In the genomic region with DNA sequence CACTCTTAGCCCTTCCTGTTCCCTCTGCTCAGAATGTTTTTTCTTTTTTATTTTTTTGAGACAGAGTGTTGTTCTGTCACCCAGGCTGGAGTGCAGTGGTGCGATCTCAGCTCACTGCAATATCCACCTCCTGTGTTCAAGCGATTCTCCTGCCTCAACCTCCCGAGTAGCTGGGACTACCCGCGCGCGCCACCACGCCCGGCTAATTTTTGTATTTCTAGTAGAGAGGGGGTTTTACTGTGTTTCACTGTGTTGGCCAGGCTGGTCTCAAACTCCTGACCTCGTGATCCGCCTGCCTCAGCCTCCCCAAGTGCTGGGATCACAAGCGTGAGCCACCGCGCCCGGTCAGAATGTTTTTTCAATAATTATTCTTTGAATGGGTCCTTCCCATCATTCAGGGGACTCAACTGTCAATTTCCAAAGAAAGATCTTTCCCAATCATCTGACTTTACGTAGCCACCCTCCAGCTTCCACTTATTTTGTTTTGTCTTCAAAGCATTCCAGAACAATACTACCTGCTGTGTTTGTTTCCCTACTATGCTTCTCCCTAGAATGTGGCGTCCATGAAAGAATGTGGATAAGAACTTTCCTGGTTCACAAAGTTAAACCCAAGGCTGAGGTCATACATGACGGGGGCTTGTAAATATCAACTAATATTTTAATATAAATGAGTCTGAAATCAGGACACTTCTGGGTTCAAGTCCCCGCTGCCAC, we compare ENCODE assay signal across 9 cellular contexts. TPM values are rescaled to one million over a fixed set of nuclear protein-coding genes. Genes with fewer than 3 reads are reported as not detected.
DNase-seq lines count a peak whose midpoint lies in the region; ATAC-seq, FAIRE-seq and TF ChIP-seq lines count a peak whose summit lies in the region.
"Had no signal": no experiment of that assay in that cellular context is flagged by ENCODE, and none has a peak within 500 bp of the region (broad histone marks: within the 10 kb centered on the region; RNA-seq: fewer than 3 reads in every experiment).

No MANE protein-coding gene starts in this region.

- no peaks in the 10 kb centered on the region for H3K9me3 ChIP-seq in aorta (ENCODE audit: control insufficient read depth, low read length)

- no peaks in the 10 kb centered on the region for H3K9me3 Mint-ChIP-seq in stimulated activated naive CD8-positive, alpha-beta T cell treated with anti-CD3 and anti-CD28 coated beads, Interleukin-15, Interleukin-2, amounts not matched to agents 100 ng/mL and 50 ng/mL, for 24 hours
- H3K9me3 Mint-ChIP-seq in mesothelial cell of epicardium, result no peaks in the 10 kb centered on the region

- DNase-seq in stimulated activated naive CD8-positive, alpha-beta T cell treated with anti-CD3 and anti-CD28 coated beads, Interleukin-15, Interleukin-2, amounts not matched to agents 100 U/mL and 50 U/mL, for 24 hours, result no peak
- DNase-seq in bronchial epithelial cell (ENCODE audit: low read depth), result no peak
- DNase-seq in mesothelial cell of epicardium (ENCODE audit: low spot score in 2 of 2, unreplicated experiment in 2 of 2), result no peak
- no peak for DNase-seq in aorta
- DNase-seq in SW 1271 (lab: John Stamatoyannopoulos, UW), result no peak
- DNase-seq in NCI-H774 (lab: John Stamatoyannopoulos, UW), result no peak
- DNase-seq in NCI-H2227 treated with DMSO at 0.1 percent for 48 hours (lab: John Stamatoyannopoulos, UW), result no peak

- H3K36me3 ChIP-seq in bronchial epithelial cell (ENCODE audit: control insufficient read depth, insufficient read depth, low read length), result peaks cover 12% of the 10 kb centered on the region
- no peaks in the 10 kb centered on the region for H3K36me3 ChIP-seq in aorta (ENCODE audit: control insufficient read depth in 1 of 2, insufficient read depth in 2 of 2, low read length in 1 of 2)

- H3K36me3 Mint-ChIP-seq in stimulated activated naive CD8-positive, alpha-beta T cell treated with anti-CD3 and anti-CD28 coated beads, Interleukin-15, Interleukin-2, amounts not matched to agents 100 ng/mL and 50 ng/mL, for 24 hours (ENCODE audit: low read depth), result peaks cover 44% of the 10 kb centered on the region
- H3K36me3 Mint-ChIP-seq in mesothelial cell of epicardium, result peaks cover 5% of the 10 kb centered on the region

- H3K4me3 Mint-ChIP-seq in stimulated activated naive CD8-positive, alpha-beta T cell treated with anti-CD3 and anti-CD28 coated beads, Interleukin-15, Interleukin-2, amounts not matched to agents 100 ng/mL and 50 ng/mL, for 24 hours, result peak overlapping the region; percentile 96
- peak overlapping the region; percentile 95 for H3K4me3 Mint-ChIP-seq in mesothelial cell of epicardium

- 82 to 84% methylated on average over 19 of the region's 19 CpGs for WGBS in aorta, 2 donors

- no peak for ATAC-seq in stimulated activated naive CD8-positive, alpha-beta T cell treated with anti-CD3 and anti-CD28 coated beads, Interleukin-15, Interleukin-2, amounts not matched to agents 100 U/mL and 50 U/mL, for 24 hours
- no peak for ATAC-seq in aorta (ENCODE audit: low FRiP score)

- FAIRE-seq in bronchial epithelial cell (lab: Jason Lieb, UNC), result no peak
- FAIRE-seq: G401.6 had no signal

- no peaks in the 10 kb centered on the region for H3K4me1 ChIP-seq in aorta (ENCODE audit: control insufficient read depth in 1 of 2, insufficient read depth in 2 of 2, low read length in 2 of 2)

- TF ChIP-seq CTCF in bronchial epithelial cell (IDR thresholded peaks at IDR 0.05; ENCODE audit: insufficient read depth, low read length, severe bottlenecking) (no peak), mesothelial cell of epicardium (IDR thresholded peaks at IDR 0.05; ENCODE audit: unreplicated experiment) (no peak)

- H3K27ac Mint-ChIP-seq in stimulated activated naive CD8-positive, alpha-beta T cell treated with anti-CD3 and anti-CD28 coated beads, Interleukin-15, Interleukin-2, amounts not matched to agents 100 ng/mL and 50 ng/mL, for 24 hours, result peak overlapping the region; percentile 99
- H3K27ac Mint-ChIP-seq in mesothelial cell of epicardium, result peak overlapping the region; percentile 98

- peaks cover 32% of the 10 kb centered on the region for H3K4me1 Mint-ChIP-seq in stimulated activated naive CD8-positive, alpha-beta T cell treated with anti-CD3 and anti-CD28 coated beads, Interleukin-15, Interleukin-2, amounts not matched to agents 100 ng/mL and 50 ng/mL, for 24 hours (ENCODE audit: low read depth)
- peaks cover 27% of the 10 kb centered on the region for H3K4me1 Mint-ChIP-seq in mesothelial cell of epicardium

- H3K27ac ChIP-seq in aorta (ENCODE audit: low read depth in 1 of 2, low read length in 2 of 2), result no peak overlapping the region

- intact Hi-C loops in aorta (cut with DNase I), result no loop called here

- H3K27me3 Mint-ChIP-seq in stimulated activated naive CD8-positive, alpha-beta T cell treated with anti-CD3 and anti-CD28 coated beads, Interleukin-15, Interleukin-2, amounts not matched to agents 100 ng/mL and 50 ng/mL, for 24 hours, result no peaks in the 10 kb centered on the region
- no peaks in the 10 kb centered on the region for H3K27me3 Mint-ChIP-seq in mesothelial cell of epicardium (ENCODE audit: low read depth)

- H3K4me3 ChIP-seq in bronchial epithelial cell (ENCODE audit: low read depth, low read length) (peak overlapping the region; percentile 77), aorta (ENCODE audit: low read length in 2 of 2) (peak overlapping the region; percentile 70 to 80)

- H3K27me3 ChIP-seq in bronchial epithelial cell (ENCODE audit: control insufficient read depth, insufficient read depth, low read length), result no peaks in the 10 kb centered on the region
- H3K27me3 ChIP-seq in aorta (ENCODE audit: control insufficient read depth in 1 of 2, insufficient read depth in 2 of 2, low read length in 1 of 2), result no peaks in the 10 kb centered on the region

RNA-seq across cellular contexts. Expression of gene NDUFA7, which starts 1.2 kb away (rescaled TPM):
- total RNA-seq in bronchial epithelial cell (14.7 and 42.6 TPM in 2 replicates), mesothelial cell of epicardium (35.4 to 43.1 TPM (median 40.3 TPM) in 3 replicates), aorta (10 to 100 TPM; 18.9 to 19.6 TPM)
- polyA plus RNA-seq in aorta, result 10 to 100 TPM; 33.8 to 53.0 TPM

RNA-seq across cellular contexts. Expression of gene RPS28, which starts 1.3 kb away (rescaled TPM):
- total RNA-seq in bronchial epithelial cell (279 and 911 TPM in 2 replicates), mesothelial cell of epicardium (1,343 to 1,395 TPM (median 1,352 TPM) in 3 replicates), aorta (100 to 1,000 TPM; 875 to 981 TPM)
- polyA plus RNA-seq in aorta, result 100 to 1,000 TPM; 405 to 553 TPM

RNA-seq across cellular contexts. Expression of gene CD320, which starts 11.8 kb away (rescaled TPM):
- total RNA-seq in bronchial epithelial cell, result 4.0 and 14.0 TPM in 2 replicates
- total RNA-seq in mesothelial cell of epicardium, result 42.0 to 44.5 TPM (median 42.8 TPM) in 3 replicates
- total RNA-seq in aorta, result 10 to 100 TPM; 25.5 to 28.0 TPM
- 10 to 100 TPM; 17.3 to 42.6 TPM for polyA plus RNA-seq in aorta

RNA-seq across cellular contexts. Expression of gene KANK3, which starts 23.1 kb away (rescaled TPM):
- total RNA-seq in bronchial epithelial cell (0.64 and 2.4 TPM in 2 replicates), mesothelial cell of epicardium (1.8 to 2.3 TPM (median 2.1 TPM) in 3 replicates), aorta (10 to 100 TPM; 15.9 to 23.9 TPM)
- 1 to 10 TPM in 1 of 2 donors, under 1 TPM in 1; 0.50 to 1.8 TPM for polyA plus RNA-seq in aorta

RNA-seq across cellular contexts. Expression of gene ANGPTL4, which starts 44.0 kb away (rescaled TPM):
- 3.2 and 5.1 TPM in 2 replicates for total RNA-seq in bronchial epithelial cell
- total RNA-seq in mesothelial cell of epicardium, result 2.0 to 3.7 TPM (median 3.5 TPM) in 3 replicates
- total RNA-seq in aorta, result 10 to 100 TPM; 39.9 to 45.1 TPM
- 10 to 100 TPM; 10.1 to 19.5 TPM for polyA plus RNA-seq in aorta
